In the genomic region with DNA sequence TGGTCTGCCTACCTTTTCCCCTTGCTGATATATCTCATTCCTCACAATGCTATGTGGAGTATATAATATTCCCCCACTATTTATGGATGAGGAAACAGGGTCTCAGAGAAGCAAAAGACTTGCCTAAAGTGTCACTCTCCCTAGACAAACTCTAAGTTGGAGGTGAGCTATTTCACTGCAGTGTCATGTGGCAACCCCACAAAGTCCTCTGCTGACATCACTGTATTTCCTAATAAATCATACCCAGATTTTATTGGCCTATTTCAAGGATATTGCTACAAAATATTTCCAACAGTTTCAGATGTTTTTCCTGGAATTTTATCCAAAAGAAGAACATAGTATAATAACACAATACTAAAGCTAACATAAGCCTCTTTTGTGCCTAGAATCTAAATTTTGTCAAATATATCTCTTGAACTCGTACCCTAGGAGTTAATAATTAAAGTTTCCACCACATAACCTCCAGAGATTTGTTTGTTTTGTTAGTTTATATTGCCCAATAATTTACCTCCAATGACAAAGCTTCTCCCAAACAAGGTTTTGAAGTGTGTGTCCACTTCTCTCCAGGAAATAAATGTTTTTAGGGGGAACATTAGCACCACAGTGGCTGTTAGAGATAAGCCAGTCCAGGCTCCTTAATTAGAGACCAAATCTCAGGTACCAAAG, we compare ENCODE assay signal across 25 cellular contexts.
"Had no signal": no experiment of that assay in that cellular context is flagged by ENCODE, and none has a peak within 500 bp of the region (broad histone marks: within the 10 kb centered on the region; RNA-seq: fewer than 3 reads in every experiment).

No MANE protein-coding gene starts in this region.

- FAIRE-seq: colon, islet of Langerhans, keratinocyte had no signal

- H3K4me3 ChIP-seq: coronary artery, dorsolateral prefrontal cortex, esophagus squamous epithelium, gastrocnemius medialis, heart right ventricle, left ventricle myocardium inferior, lower lobe of right lung, mucosa of descending colon had no signal

- DNase-seq: dermis blood vessel endothelial cell; dorsolateral prefrontal cortex; effector CD4-positive, alpha-beta T cell; effector memory CD4-positive, alpha-beta T cell; erythroblast; esophagus squamous epithelium; foreskin fibroblast; foreskin melanocyte; gastrocnemius medialis; glutamatergic neuron; head of caudate nucleus; heart right ventricle; hippocampal formation; left cardiac atrium; left ventricle myocardium inferior; lower lobe of right lung; mesenchymal stem cell; mucosa of descending colon; naive B cell had no signal

- ATAC-seq: esophagus mucosa, gastrocnemius medialis, heart right ventricle, left cardiac atrium, lower lobe of right lung, mucosa of descending colon had no signal

- H3K27ac ChIP-seq: coronary artery, dorsolateral prefrontal cortex, epithelial cell of prostate, esophagus squamous epithelium, gastrocnemius medialis, heart right ventricle, left ventricle myocardium inferior, lower lobe of right lung had no signal

- H3K4me1 ChIP-seq: esophagus squamous epithelium, gastrocnemius medialis, heart right ventricle, left ventricle myocardium inferior, lower lobe of right lung had no signal

- H3K36me3 ChIP-seq: esophagus squamous epithelium, gastrocnemius medialis, heart right ventricle, left ventricle myocardium inferior, lower lobe of right lung had no signal

- H3K27me3 ChIP-seq: esophagus squamous epithelium, gastrocnemius medialis, heart right ventricle had no signal

- H3K9me3 ChIP-seq: esophagus squamous epithelium, gastrocnemius medialis, lower lobe of right lung, mucosa of descending colon had no signal
